In the genomic region with DNA sequence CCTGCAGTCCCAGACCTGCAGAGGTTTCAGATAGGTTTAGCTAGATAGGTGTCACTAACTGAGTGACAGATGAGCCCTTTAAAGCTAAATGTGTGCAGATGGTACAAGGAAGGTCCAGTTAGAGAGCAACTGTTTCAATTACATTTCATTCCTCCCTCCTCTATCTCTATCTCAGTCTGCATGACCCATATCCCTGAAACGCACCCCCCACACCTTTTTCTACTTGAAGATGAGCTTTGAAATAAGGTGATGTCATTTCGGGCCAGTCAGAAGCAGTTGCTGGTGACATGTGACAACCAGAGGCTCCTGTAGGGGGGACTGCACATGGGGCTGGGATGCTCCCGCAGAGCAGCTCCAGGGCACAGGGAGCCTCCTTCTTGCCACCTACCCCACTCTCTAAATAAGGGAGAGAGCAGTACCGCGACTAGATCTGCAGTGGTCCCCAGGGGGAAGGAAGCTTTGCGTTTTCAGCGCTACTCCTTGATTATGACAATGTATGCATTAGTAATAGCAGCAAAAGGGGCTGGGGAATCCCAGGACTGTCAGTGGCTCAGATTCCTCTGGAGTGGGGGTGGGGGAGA, we compare ENCODE assay signal across 9 cellular contexts. TPM values are rescaled to one million over a fixed set of nuclear protein-coding genes. Genes with fewer than 3 reads are reported as not detected.
DNase-seq lines count a peak whose midpoint lies in the region; ATAC-seq, FAIRE-seq and TF ChIP-seq lines count a peak whose summit lies in the region.
"Had no signal": no experiment of that assay in that cellular context is flagged by ENCODE, and none has a peak within 500 bp of the region (broad histone marks: within the 10 kb centered on the region; RNA-seq: fewer than 3 reads in every experiment).

No MANE protein-coding gene starts in this region.

- ATAC-seq in HG02973 (IDR thresholded peaks at IDR 0.05; ENCODE audit: unreplicated experiment) (no peak), GM21367 (IDR thresholded peaks at IDR 0.05; ENCODE audit: unreplicated experiment) (no peak)

- POLR2A ChIA-PET in RWPE1 (lab: Yijun Ruan, JAX; ENCODE audit: low non-redundant PET) = no interaction called here

- TF ChIP-seq CTCF in RWPE1 (conservative IDR thresholded peaks at IDR 0.05; ENCODE audit: low read depth) = no peak

- in situ Hi-C loops in G401 (cut with HindIII; ENCODE audit: low sequenced_read_pairs) = no loop called here

- DNase-seq in G401 (ENCODE audit: low spot score) (peak; percentile 95), RWPE1 (ENCODE audit: low spot score) (no peak), pons (ENCODE audit: low spot score) (peak; percentile 20), frontal cortex (ENCODE audit: low spot score in 2 of 2) (no peak), HTR-8/SVneo (ENCODE audit: insufficient read length, low spot score) (no peak)
- peak; percentile 25 for DNase-seq in effector CD8-positive, alpha-beta T cell (lab: John Stamatoyannopoulos, UW)
- DNase-seq: NCI-H510A treated with DMSO at 0.1 percent for 48 hours had no signal

- peak overlapping the region; percentile 99 for H3K27ac ChIP-seq in RWPE1

- FAIRE-seq in frontal cortex (lab: Jason Lieb, UNC) = no peak
- no peak for FAIRE-seq in HTR-8/SVneo (lab: Jason Lieb, UNC)

- CTCF ChIA-PET in RWPE1 (lab: Yijun Ruan, JAX) = interaction anchor here (0.5 kb wide), 2 partner anchors 22 to 35 kb away, joined by 3 to 4 read pairs; no protein-coding TSS in a partner anchor

RNA-seq across cellular contexts. Expression of gene ATP8B2, which starts 4.3 kb away (rescaled TPM):
- 66.6 and 73.8 TPM in 2 replicates for total RNA-seq in G401 (2014; rRNA removed; shearing (Covaris generic))
- total RNA-seq in frontal cortex = 25.3 TPM

RNA-seq across cellular contexts. Expression of gene AQP10, which starts 8.7 kb away (rescaled TPM):
- 0.24 TPM in 1 of 2 replicates, not detected in the other for total RNA-seq in G401 (2014; rRNA removed; shearing (Covaris generic))
- not detected for total RNA-seq in frontal cortex

RNA-seq across cellular contexts. Expression of gene HAX1, which starts 57.2 kb away (rescaled TPM):
- total RNA-seq in G401 (2014; rRNA removed; shearing (Covaris generic)) = 63.8 and 85.6 TPM in 2 replicates
- total RNA-seq in frontal cortex = 75.8 TPM

Comparison
In these comparisons a context has a peak if more than half of its experiments do, and no peak if none do; other contexts are left out.
1. DNase-seq: peak in G401 (single experiment), effector CD8-positive, alpha-beta T cell (single experiment) and pons (single experiment); none in RWPE1 (single experiment), frontal cortex (0 of 2) and HTR-8/SVneo (single experiment).